Comparison of ENCODE assay signal across 23 cellular contexts in the genomic region with DNA sequence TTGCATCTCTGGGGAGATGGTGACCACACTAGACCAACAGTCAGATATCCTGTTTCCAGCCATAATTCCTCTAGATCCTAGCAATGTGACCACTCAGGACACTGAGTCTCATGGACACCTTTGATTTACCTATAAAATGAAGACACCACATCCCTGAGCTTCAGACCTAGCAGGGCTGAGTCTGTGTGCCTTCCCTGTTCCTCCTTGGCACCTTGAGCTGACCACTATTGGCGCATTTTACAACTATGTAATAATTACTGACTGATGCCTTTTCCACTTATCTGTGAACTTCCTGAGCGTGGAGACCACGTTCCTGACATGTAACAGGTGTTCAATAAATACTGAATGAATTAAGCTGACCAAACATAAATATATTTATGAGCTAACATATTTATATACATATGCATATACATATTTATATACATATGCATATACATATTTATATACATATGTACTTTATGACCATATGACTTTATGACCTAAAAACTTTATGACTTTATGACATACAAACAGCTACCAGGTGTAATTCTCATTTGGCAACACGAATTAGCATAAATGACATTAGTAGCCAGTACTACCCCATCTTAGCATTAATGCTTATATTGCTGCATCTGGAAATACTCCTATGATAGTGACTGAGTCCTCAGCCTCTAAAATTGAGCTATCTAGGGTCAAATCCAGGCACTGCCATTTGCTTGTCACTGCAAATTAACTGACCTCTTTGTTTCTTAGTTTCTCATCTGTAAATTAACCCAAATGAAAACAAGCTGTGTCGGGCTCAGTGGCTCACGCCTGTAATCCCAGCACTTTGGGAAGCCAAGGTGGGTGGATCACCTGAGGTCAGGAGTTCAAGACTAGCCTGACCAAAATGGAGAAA.
DNase-seq lines count a peak whose midpoint lies in the region; ATAC-seq and TF ChIP-seq lines count a peak whose summit lies in the region.
"Had no signal": no experiment of that assay in that cellular context is flagged by ENCODE, and none has a peak within 500 bp of the region (broad histone marks: within the 10 kb centered on the region; RNA-seq: fewer than 3 reads in every experiment).

No MANE protein-coding gene starts in this region.

- intact Hi-C loops in left ventricle myocardium inferior (cut with micrococcal nuclease) (no loop called here), thyroid gland (cut with DNase I) (no loop called here)

- no peaks in the 10 kb centered on the region for H3K27me3 ChIP-seq in left ventricle myocardium inferior (ENCODE audit: low read depth)
- no peaks in the 10 kb centered on the region for H3K27me3 ChIP-seq in right atrium auricular region
- H3K27me3 ChIP-seq in thyroid gland: no peaks in the 10 kb centered on the region
- H3K27me3 ChIP-seq: BE2C had no signal

- no peak overlapping the region for H3K4me3 Mint-ChIP-seq in mesothelial cell of epicardium
- H3K4me3 Mint-ChIP-seq: CD4-positive, CD25-positive, alpha-beta regulatory T cell; CD8-positive, alpha-beta memory T cell had no signal

- no peak overlapping the region for H3K4me3 ChIP-seq in left ventricle myocardium inferior
- H3K4me3 ChIP-seq in right atrium auricular region: no peak overlapping the region
- H3K4me3 ChIP-seq in thyroid gland (replicated peaks in 1 of 3): no peak overlapping the region
- H3K4me3 ChIP-seq: GM12878, GM23248, HAP-1 had no signal

- TF ChIP-seq POLR2A in thyroid gland (IDR thresholded peaks at IDR 0.05): no peak

- H3K36me3 Mint-ChIP-seq in mesothelial cell of epicardium: no peaks in the 10 kb centered on the region
- H3K36me3 Mint-ChIP-seq: CD4-positive, CD25-positive, alpha-beta regulatory T cell; CD8-positive, alpha-beta memory T cell had no signal

- peaks cover 3% of the 10 kb centered on the region for H3K9me3 Mint-ChIP-seq in mesothelial cell of epicardium
- H3K9me3 Mint-ChIP-seq: CD4-positive, CD25-positive, alpha-beta regulatory T cell; CD8-positive, alpha-beta memory T cell had no signal

- H3K27ac Mint-ChIP-seq in mesothelial cell of epicardium: peak overlapping the region; percentile 15
- H3K27ac Mint-ChIP-seq: CD4-positive, CD25-positive, alpha-beta regulatory T cell; CD8-positive, alpha-beta memory T cell had no signal

- DNase-seq in left ventricle myocardium inferior (no peak), right atrium auricular region (ENCODE audit: low spot score) (no peak), mesothelial cell of epicardium (ENCODE audit: low spot score in 2 of 2, unreplicated experiment in 2 of 2) (no peak), thyroid gland (no peak), dermis blood vessel endothelial cell (no peak), superior temporal gyrus (ENCODE audit: extremely low spot score) (no peak)
- DNase-seq: 8988T; BE2C; C1 segment of cervical spinal cord; CD4-positive, CD25-positive, alpha-beta regulatory T cell; CD8-positive, alpha-beta memory T cell; COR-L47; DMS 273 treated with DMSO at 0.1 percent for 48 hours; DMS53; DND-41; EL; GM23248; IMR-90 had no signal

- H3K27ac ChIP-seq in left ventricle myocardium inferior (replicated peaks) (peak overlapping the region; percentile 52), right atrium auricular region (no peak overlapping the region), VCaP (peak overlapping the region; percentile 72), thyroid gland (peak overlapping the region in 2 of 3 donors; percentile 75 to 87)
- H3K27ac ChIP-seq: GM23248, HL-60 had no signal

- H3K4me1 ChIP-seq in left ventricle myocardium inferior: peaks cover 23% of the 10 kb centered on the region
- H3K4me1 ChIP-seq in right atrium auricular region: no peaks in the 10 kb centered on the region
- H3K4me1 ChIP-seq in thyroid gland: peaks cover 29 to 31% of the 10 kb centered on the region in 2 donors
- H3K4me1 ChIP-seq: BE2C, HAP-1 had no signal

- WGBS in thyroid gland, 2 donors: 94 to 96% methylated on average over 6 of the region's 6 CpGs

- H3K36me3 ChIP-seq in left ventricle myocardium inferior: no peaks in the 10 kb centered on the region
- H3K36me3 ChIP-seq in right atrium auricular region: no peaks in the 10 kb centered on the region
- H3K36me3 ChIP-seq in thyroid gland: no peaks in the 10 kb centered on the region
- H3K36me3 ChIP-seq: BE2C, HAP-1 had no signal

- no peaks in the 10 kb centered on the region for H3K9me3 ChIP-seq in left ventricle myocardium inferior (replicated peaks)
- H3K9me3 ChIP-seq in right atrium auricular region: no peaks in the 10 kb centered on the region
- no peaks in the 10 kb centered on the region for H3K9me3 ChIP-seq in thyroid gland
- H3K9me3 ChIP-seq: BE2C, HAP-1 had no signal

- no peaks in the 10 kb centered on the region for H3K27me3 Mint-ChIP-seq in mesothelial cell of epicardium (ENCODE audit: low read depth)

- TF ChIP-seq CTCF in left ventricle myocardium inferior (IDR thresholded peaks at IDR 0.05; ENCODE audit: borderline replicate concordance): no peak
- no peak for TF ChIP-seq CTCF in right atrium auricular region (IDR thresholded peaks at IDR 0.05)
- no peak for TF ChIP-seq CTCF in VCaP (conservative IDR thresholded peaks at IDR 0.05)
- TF ChIP-seq CTCF in mesothelial cell of epicardium (IDR thresholded peaks at IDR 0.05; ENCODE audit: unreplicated experiment): no peak
- TF ChIP-seq CTCF in thyroid gland (IDR thresholded peaks at IDR 0.05): no peak

- H3K4me1 Mint-ChIP-seq in mesothelial cell of epicardium: peaks cover 19% of the 10 kb centered on the region
- H3K4me1 Mint-ChIP-seq: CD8-positive, alpha-beta memory T cell had no signal

- no peak for ATAC-seq in HG03135 (IDR thresholded peaks at IDR 0.05; ENCODE audit: unreplicated experiment)
- ATAC-seq: GM12878 had no signal

Comparison
In these comparisons a context has a peak if more than half of its experiments do, and no peak if none do; other contexts are left out.
1. H3K27ac ChIP-seq: peak in left ventricle myocardium inferior (single experiment), VCaP (single experiment) and thyroid gland (2 of 3); none in right atrium auricular region (0 of 2).